ENCODE assay signal across 17 cellular contexts in genomic region chr21:18959817-18960216, GRCh38.
DNase-seq lines count a peak whose midpoint lies in the region; ATAC-seq and TF ChIP-seq lines count a peak whose summit lies in the region.
"Had no signal": no experiment of that assay in that cellular context is flagged by ENCODE, and none has a peak within 500 bp of the region (broad histone marks: within the 10 kb centered on the region; RNA-seq: fewer than 3 reads in every experiment).

No MANE protein-coding gene starts in this region.

- intact Hi-C loops in left ventricle myocardium superior (cut with micrococcal nuclease) (loop anchor here (10.0 kb wide), 1 partner anchor 285 kb away; no protein-coding TSS in a partner anchor), Right ventricle myocardium inferior (cut with DNase I) (loop anchor here (2.0 to 10.0 kb wide), 2 partner anchors 297 to 1075 kb away; no protein-coding TSS in a partner anchor)

- no peak overlapping the region for H3K4me3 Mint-ChIP-seq in mesothelial cell of epicardium
- no peak overlapping the region for H3K4me3 Mint-ChIP-seq in activated T-cell treated with anti-CD3 and anti-CD28 coated beads, Interleukin-2, amount 50 U/mL, for 24 hours
- H3K4me3 Mint-ChIP-seq: CD4-positive, alpha-beta memory T cell had no signal

- DNase-seq in left ventricle myocardium superior (no peak), Right ventricle myocardium inferior (ENCODE audit: missing footprints) (no peak), mesothelial cell of epicardium (ENCODE audit: low spot score in 2 of 2, unreplicated experiment in 2 of 2) (no peak), NCI-H446 (lab: John Stamatoyannopoulos, UW) (no peak)
- no peak for DNase-seq in activated T-cell treated with anti-CD3 and anti-CD28 coated beads, Interleukin-2, amount 50 U/mL, for 24 hours
- DNase-seq: C1 segment of cervical spinal cord; Calu3; CD4-positive, alpha-beta memory T cell; COR-L47; DMS53; DMS79 treated with DMSO at 0.1 percent for 48 hours; GM23248; H7; HCEC 1CT had no signal

- H4K20me1 ChIP-seq in OCI-LY1 (ENCODE audit: insufficient read depth, low read length) (no peaks in the 10 kb centered on the region), neural cell (ENCODE audit: insufficient read depth) (no peaks in the 10 kb centered on the region)

- no peaks in the 10 kb centered on the region for H3K27me3 ChIP-seq in OCI-LY1 (ENCODE audit: insufficient read depth, low read length)
- H3K27me3 ChIP-seq in neural cell (ENCODE audit: insufficient read depth, low read depth, low read length) = no peaks in the 10 kb centered on the region

- peak overlapping the region; percentile 36 for H3K4me3 ChIP-seq in OCI-LY1 (ENCODE audit: low read depth, low read length, poor library complexity, severe bottlenecking)
- no peak overlapping the region for H3K4me3 ChIP-seq in neural cell (ENCODE audit: low read length)
- H3K4me3 ChIP-seq: GM23248 had no signal

- H3F3A ChIP-seq in OCI-LY1 (ENCODE audit: insufficient read depth, low read length) = no peaks in the 10 kb centered on the region
- peaks cover 2% of the 10 kb centered on the region for H3F3A ChIP-seq in neural cell (ENCODE audit: insufficient read depth, low read length, poor library complexity, severe bottlenecking)

- H3K4me1 ChIP-seq in OCI-LY1 (ENCODE audit: insufficient read depth, low read length, severe bottlenecking) = peaks cover 37% of the 10 kb centered on the region

- no peaks in the 10 kb centered on the region for H3K27me3 Mint-ChIP-seq in mesothelial cell of epicardium (ENCODE audit: low read depth)
- H3K27me3 Mint-ChIP-seq in activated T-cell treated with anti-CD3 and anti-CD28 coated beads, Interleukin-2, amount 50 U/mL, for 24 hours = no peaks in the 10 kb centered on the region
- H3K27me3 Mint-ChIP-seq: CD4-positive, alpha-beta memory T cell had no signal

- peak overlapping the region; percentile 21 for H3K27ac Mint-ChIP-seq in mesothelial cell of epicardium
- H3K27ac Mint-ChIP-seq in activated T-cell treated with anti-CD3 and anti-CD28 coated beads, Interleukin-2, amount 50 U/mL, for 24 hours = no peak overlapping the region
- H3K27ac Mint-ChIP-seq: CD4-positive, alpha-beta memory T cell had no signal

- peaks cover 11% of the 10 kb centered on the region for H3K4me1 Mint-ChIP-seq in mesothelial cell of epicardium
- H3K4me1 Mint-ChIP-seq in activated T-cell treated with anti-CD3 and anti-CD28 coated beads, Interleukin-2, amount 50 U/mL, for 24 hours (ENCODE audit: low read depth) = no peaks in the 10 kb centered on the region
- H3K4me1 Mint-ChIP-seq: CD4-positive, alpha-beta memory T cell had no signal

- TF ChIP-seq CTCF in OCI-LY1 (IDR thresholded peaks at IDR 0.05; ENCODE audit: low read length) = no peak
- no peak for TF ChIP-seq CTCF in mesothelial cell of epicardium (IDR thresholded peaks at IDR 0.05; ENCODE audit: unreplicated experiment)
- no peak for TF ChIP-seq CTCF in neural cell (IDR thresholded peaks at IDR 0.05; ENCODE audit: poor library complexity, severe bottlenecking)

- no peak for TF ChIP-seq RAD21 in neural cell (conservative IDR thresholded peaks at IDR 0.05)

- peak overlapping the region; percentile 49 for H3K4me2 ChIP-seq in OCI-LY1 (ENCODE audit: low read length)
- H3K4me2 ChIP-seq in neural cell (ENCODE audit: low read length) = no peak overlapping the region

- H3K9me2 ChIP-seq in OCI-LY1 (ENCODE audit: low read depth, low read length) = no peaks in the 10 kb centered on the region
- no peaks in the 10 kb centered on the region for H3K9me2 ChIP-seq in neural cell (ENCODE audit: insufficient read depth, low read length)

- peak; percentile 87 for TF ChIP-seq EP300 in neural cell (conservative IDR thresholded peaks at IDR 0.05; ENCODE audit: poor library complexity, severe bottlenecking)

- no peaks in the 10 kb centered on the region for H3K9me3 ChIP-seq in OCI-LY1 (ENCODE audit: low read length)
- no peaks in the 10 kb centered on the region for H3K9me3 ChIP-seq in neural cell (ENCODE audit: low read length)

- ATAC-seq in left ventricle myocardium superior (peak; percentile 70), Right ventricle myocardium inferior (no peak)
- ATAC-seq in activated CD4-positive, CD25-positive, alpha-beta regulatory T cell treated with anti-CD3 and anti-CD28 coated beads, Interleukin-2, amount 50 U/mL, for 24 hours = no peak

- H3K27ac ChIP-seq in OCI-LY1 (ENCODE audit: low read depth, low read length, poor library complexity, severe bottlenecking) (peak overlapping the region; percentile 94), neural cell (ENCODE audit: low read length) (peak overlapping the region; percentile 9)
- H3K27ac ChIP-seq: GM23248 had no signal

- H3K79me2 ChIP-seq in OCI-LY1 (ENCODE audit: insufficient read depth, low read length) (no peaks in the 10 kb centered on the region), neural cell (replicated peaks; ENCODE audit: insufficient read depth, low read length) (no peaks in the 10 kb centered on the region)

- no peaks in the 10 kb centered on the region for H3K9me3 Mint-ChIP-seq in mesothelial cell of epicardium
- no peaks in the 10 kb centered on the region for H3K9me3 Mint-ChIP-seq in activated T-cell treated with anti-CD3 and anti-CD28 coated beads, Interleukin-2, amount 50 U/mL, for 24 hours

- peak overlapping the region; percentile 24 for H3K9ac ChIP-seq in OCI-LY1 (ENCODE audit: low read length)
- H3K9ac ChIP-seq in neural cell (ENCODE audit: low read length) = no peak overlapping the region
- H3K9ac ChIP-seq: GM23248 had no signal

- H3K36me3 Mint-ChIP-seq in mesothelial cell of epicardium = no peaks in the 10 kb centered on the region
- no peaks in the 10 kb centered on the region for H3K36me3 Mint-ChIP-seq in activated T-cell treated with anti-CD3 and anti-CD28 coated beads, Interleukin-2, amount 50 U/mL, for 24 hours (ENCODE audit: low read depth)
- H3K36me3 Mint-ChIP-seq: CD4-positive, alpha-beta memory T cell had no signal

- no peak overlapping the region for H2AFZ ChIP-seq in OCI-LY1 (ENCODE audit: low read length)
- H2AFZ ChIP-seq in neural cell (ENCODE audit: low read depth, low read length) = no peak overlapping the region
- H2AFZ ChIP-seq: GM23248 had no signal

- H3K36me3 ChIP-seq in OCI-LY1 (ENCODE audit: insufficient read depth, low read length) (no peaks in the 10 kb centered on the region), neural cell (ENCODE audit: insufficient read depth, low read length) (no peaks in the 10 kb centered on the region)

TF ChIP-seq in neural cell, 6 proteins besides CTCF, POLR2A, EP300 and RAD21:
- TF ChIP-seq SMC3 (conservative IDR thresholded peaks at IDR 0.05; ENCODE audit: poor library complexity) = no peak
- peak; percentile 50 for TF ChIP-seq POLR2AphosphoS5 (IDR thresholded peaks at IDR 0.05)
TF ChIP-seq in neural cell: peak in this region for 1.
